In the genomic region with DNA sequence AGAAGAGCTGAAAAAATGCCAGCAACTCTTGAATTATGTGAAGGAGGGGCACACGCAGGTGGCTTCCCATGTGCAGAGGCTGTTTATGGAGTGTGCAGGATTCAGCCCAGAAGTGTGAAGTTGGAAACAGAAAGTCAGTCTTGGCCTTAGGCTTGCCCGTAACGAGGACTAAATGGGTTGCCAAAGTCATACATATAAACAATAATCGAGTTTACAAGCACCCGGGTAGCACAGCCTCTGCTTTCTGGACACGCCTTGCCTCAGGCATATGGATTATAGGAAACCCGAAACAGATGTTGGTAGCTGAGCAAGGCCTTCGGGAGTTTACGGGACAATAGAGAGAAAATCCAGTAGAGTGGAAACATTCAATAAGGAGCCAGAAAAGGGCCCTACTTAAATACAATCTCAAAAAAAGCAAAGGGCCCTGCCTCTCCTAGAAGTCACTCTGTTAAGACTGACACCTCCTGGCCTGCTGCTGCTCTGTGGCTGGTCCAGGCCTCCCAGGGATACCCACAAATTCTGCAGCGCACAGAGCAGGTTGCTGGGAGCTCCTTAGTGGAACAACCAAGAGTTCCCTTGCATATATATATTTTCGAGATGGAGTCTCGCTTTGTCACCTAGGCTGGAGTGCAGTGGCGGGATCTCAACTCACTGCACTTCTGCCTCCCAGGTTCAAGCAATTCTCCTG, we compare ENCODE assay signal across 22 cellular contexts. TPM values are rescaled to one million over a fixed set of nuclear protein-coding genes. Genes with fewer than 3 reads are reported as not detected.
DNase-seq lines count a peak whose midpoint lies in the region; ATAC-seq and TF ChIP-seq lines count a peak whose summit lies in the region.
"Had no signal": no experiment of that assay in that cellular context is flagged by ENCODE, and none has a peak within 500 bp of the region (broad histone marks: within the 10 kb centered on the region; RNA-seq: fewer than 3 reads in every experiment).

No MANE protein-coding gene starts in this region.

- H3K4me3 ChIP-seq in GM23338, result no peak overlapping the region
- H3K4me3 ChIP-seq in SJCRH30, result peak overlapping the region; percentile 4; the same call in 1 of the 2 replicates
- H3K4me3 ChIP-seq in osteoblast (ENCODE audit: insufficient read depth, low read length), result no peak overlapping the region
- no peak overlapping the region for H3K4me3 ChIP-seq in WERI-Rb-1 (ENCODE audit: low read depth, low read length)
- H3K4me3 ChIP-seq: esophagus muscularis mucosa, heart right ventricle, pancreas, skin epidermis had no signal

- no peak overlapping the region for H3K27ac Mint-ChIP-seq in GM23338
- H3K27ac Mint-ChIP-seq: activated CD4-positive, alpha-beta T cell treated with anti-CD3 and anti-CD28 coated beads for 36 hours; B cell; naive thymus-derived CD4-positive, alpha-beta T cell had no signal

- ATAC-seq in GM23338 (peak; percentile 64), GM18870 (IDR thresholded peaks at IDR 0.05; ENCODE audit: unreplicated experiment) (no peak)
- ATAC-seq: activated CD4-positive, alpha-beta T cell treated with anti-CD3 and anti-CD28 coated beads for 36 hours; heart right ventricle; naive thymus-derived CD4-positive, alpha-beta T cell; pancreas had no signal

- H3K9me3 ChIP-seq in SJCRH30 (replicated peaks), result no peaks in the 10 kb centered on the region
- no peaks in the 10 kb centered on the region for H3K9me3 ChIP-seq in osteoblast (ENCODE audit: low read depth, low read length)
- H3K9me3 ChIP-seq in WERI-Rb-1 (ENCODE audit: severe bottlenecking), result no peaks in the 10 kb centered on the region
- H3K9me3 ChIP-seq: esophagus muscularis mucosa, heart right ventricle, pancreas had no signal

- no peaks in the 10 kb centered on the region for H3K9me2 ChIP-seq in GM23338 (ENCODE audit: insufficient read depth)

- H3K79me2 ChIP-seq in GM23338 (replicated peaks; ENCODE audit: insufficient read depth), result no peaks in the 10 kb centered on the region
- H3K79me2 ChIP-seq in osteoblast (ENCODE audit: insufficient read depth, low read length), result no peaks in the 10 kb centered on the region

- H3K27me3 ChIP-seq in GM23338 (ENCODE audit: insufficient read depth) (no peaks in the 10 kb centered on the region), SJCRH30 (no peaks in the 10 kb centered on the region), osteoblast (ENCODE audit: insufficient read depth, low read length) (no peaks in the 10 kb centered on the region), WERI-Rb-1 (ENCODE audit: insufficient read depth, low read depth, severe bottlenecking) (no peaks in the 10 kb centered on the region)
- H3K27me3 ChIP-seq: pancreas had no signal

- H4K20me1 ChIP-seq in GM23338 (replicated peaks; ENCODE audit: insufficient read depth) (no peaks in the 10 kb centered on the region), osteoblast (ENCODE audit: insufficient read depth, low read length) (no peaks in the 10 kb centered on the region)

- no peak overlapping the region for H3K4me3 Mint-ChIP-seq in GM23338
- H3K4me3 Mint-ChIP-seq: activated CD4-positive, alpha-beta T cell treated with anti-CD3 and anti-CD28 coated beads for 36 hours; B cell; naive thymus-derived CD4-positive, alpha-beta T cell had no signal

- H3K9me3 Mint-ChIP-seq in GM23338, result no peaks in the 10 kb centered on the region
- H3K9me3 Mint-ChIP-seq: naive thymus-derived CD4-positive, alpha-beta T cell had no signal

- DNase-seq in AG09319 (ENCODE audit: extremely low read depth, low read depth) (peak; percentile 76), GM23338 (ENCODE audit: low spot score) (no peak), SJCRH30 (peak; percentile 44 to 73), foreskin melanocyte (peak; percentile 16), NCI-H128 (lab: John Stamatoyannopoulos, UW; ENCODE audit: unreplicated experiment) (no peak), osteoblast (ENCODE audit: insufficient read length, low spot score, missing footprints) (no peak), WERI-Rb-1 (no peak)
- DNase-seq: activated CD4-positive, alpha-beta T cell treated with anti-CD3 and anti-CD28 coated beads for 36 hours; activated effector memory CD4-positive, alpha-beta T cell treated with anti-CD3 and anti-CD28 coated beads, Interleukin-2, amount 50 U/mL, for 16 hours; GDM1; heart right ventricle; IMR-90; naive thymus-derived CD4-positive, alpha-beta T cell; NCI-H2081; pancreas; stimulated activated CD4-positive, alpha-beta T cell treated with anti-CD3 and anti-CD28 coated beads, Interleukin-4, amount 100 ng/mL, for 4 hours had no signal

- H2AFZ ChIP-seq in GM23338 (peak overlapping the region; percentile 52; the same call in 1 of the 2 replicates), osteoblast (ENCODE audit: low read length) (no peak overlapping the region)

- H3K4me1 Mint-ChIP-seq in GM23338, result no peaks in the 10 kb centered on the region

- H3K4me2 ChIP-seq in GM23338 (no peak overlapping the region), osteoblast (ENCODE audit: insufficient read depth, low read length) (no peak overlapping the region)

- H3K36me3 ChIP-seq in GM23338 (ENCODE audit: insufficient read depth), result no peaks in the 10 kb centered on the region
- H3K36me3 ChIP-seq in SJCRH30, result no peaks in the 10 kb centered on the region
- no peaks in the 10 kb centered on the region for H3K36me3 ChIP-seq in osteoblast (ENCODE audit: insufficient read depth, low read length)
- no peaks in the 10 kb centered on the region for H3K36me3 ChIP-seq in WERI-Rb-1
- H3K36me3 ChIP-seq: esophagus muscularis mucosa, heart right ventricle, pancreas had no signal

- H3K36me3 Mint-ChIP-seq in GM23338 (ENCODE audit: low read depth), result no peaks in the 10 kb centered on the region
- H3K36me3 Mint-ChIP-seq: naive thymus-derived CD4-positive, alpha-beta T cell had no signal

- peaks cover 2% of the 10 kb centered on the region; the same call in 1 of the 2 replicates for H3K4me1 ChIP-seq in GM23338 (ENCODE audit: insufficient read depth)
- H3K4me1 ChIP-seq in SJCRH30, result peaks cover 24% of the 10 kb centered on the region
- no peaks in the 10 kb centered on the region for H3K4me1 ChIP-seq in osteoblast (ENCODE audit: insufficient read depth, low read length)
- H3K4me1 ChIP-seq: pancreas had no signal

- TF ChIP-seq CTCF in AG09319 (IDR thresholded peaks at IDR 0.05; ENCODE audit: low read depth, low read length) (no peak), GM23338 (conservative IDR thresholded peaks at IDR 0.05; ENCODE audit: low read depth in 2 of 2) (0 out of 4 replicates have a peak, but pooled peaks of 1 of the 2 experiments have one; percentile 14), osteoblast (IDR thresholded peaks at IDR 0.05; ENCODE audit: extremely low read depth, low read depth, low read length) (no peak), WERI-Rb-1 (IDR thresholded peaks at IDR 0.05; ENCODE audit: low read depth, low read length) (no peak)

- H3K27ac ChIP-seq in GM23338 (ENCODE audit: low read depth), result no peak overlapping the region
- H3K27ac ChIP-seq in SJCRH30, result no peak overlapping the region
- H3K27ac ChIP-seq in osteoblast (ENCODE audit: low read depth, low read length), result no peak overlapping the region
- H3K27ac ChIP-seq in WERI-Rb-1, result no peak overlapping the region
- H3K27ac ChIP-seq: esophagus muscularis mucosa, heart right ventricle, pancreas, skin epidermis had no signal

- no peaks in the 10 kb centered on the region for H3F3A ChIP-seq in GM23338 (replicated peaks; ENCODE audit: low read depth)

- H3K27me3 Mint-ChIP-seq in GM23338 (ENCODE audit: insufficient read depth, low read depth, poor library complexity), result peaks cover 15% of the 10 kb centered on the region
- H3K27me3 Mint-ChIP-seq: activated CD4-positive, alpha-beta T cell treated with anti-CD3 and anti-CD28 coated beads for 36 hours had no signal

TF ChIP-seq in GM23338, 12 proteins besides CTCF, POLR2A, EP300 and RAD21 (continues in another document):
- no peak for TF ChIP-seq EZH2 (IDR thresholded peaks at IDR 0.05; ENCODE audit: low read depth, unreplicated experiment)
- TF ChIP-seq JUNB (IDR thresholded peaks at IDR 0.05; ENCODE audit: unreplicated experiment), result no peak
- no peak for TF ChIP-seq NANOG (IDR thresholded peaks at IDR 0.05; ENCODE audit: borderline replicate concordance)
- TF ChIP-seq ZNF331 (CRISPR knock-in tag; IDR thresholded peaks at IDR 0.05; ENCODE audit: low read depth), result no peak
- no peak for TF ChIP-seq POLR2AphosphoS5 (IDR thresholded peaks at IDR 0.05; ENCODE audit: low read depth)
- TF ChIP-seq ZNF114 (CRISPR knock-in tag; IDR thresholded peaks at IDR 0.05), result no peak
- TF ChIP-seq EZH2phosphoT487 (IDR thresholded peaks at IDR 0.05; ENCODE audit: unreplicated experiment), result no peak

RNA-seq across cellular contexts. Expression of gene SMKR1, which starts 48.5 kb away (rescaled TPM):
- 0.70 TPM in 1 of 2 replicates, not detected in the other for total RNA-seq in GM23338 (2014; rRNA removed; shearing (Covaris generic))
- 1.7 and 2.1 TPM in 2 replicates for polyA plus RNA-seq in GM23338 (2016; fragmentation: Nextera tagmentation; extraction: Ambion mirVana)
- not detected in 2 replicates for total RNA-seq in SJCRH30 (2014; rRNA removed; shearing (Covaris generic))
- total RNA-seq in osteoblast, result 0.72 and 0.88 TPM in 2 replicates
- total RNA-seq: cardiac septum, heart right ventricle, IMR-90, urinary bladder had no signal
- polyA plus RNA-seq: urinary bladder had no signal

Comparison
In these comparisons a context has a peak if more than half of its experiments do, and no peak if none do; other contexts are left out.
1. DNase-seq: peak in AG09319 (single experiment), SJCRH30 (2 of 2) and foreskin melanocyte (single experiment); none in GM23338 (single experiment), NCI-H128 (single experiment), osteoblast (single experiment) and WERI-Rb-1 (single experiment).